18 cellular contexts compared by ENCODE assay signal in the genomic region with DNA sequence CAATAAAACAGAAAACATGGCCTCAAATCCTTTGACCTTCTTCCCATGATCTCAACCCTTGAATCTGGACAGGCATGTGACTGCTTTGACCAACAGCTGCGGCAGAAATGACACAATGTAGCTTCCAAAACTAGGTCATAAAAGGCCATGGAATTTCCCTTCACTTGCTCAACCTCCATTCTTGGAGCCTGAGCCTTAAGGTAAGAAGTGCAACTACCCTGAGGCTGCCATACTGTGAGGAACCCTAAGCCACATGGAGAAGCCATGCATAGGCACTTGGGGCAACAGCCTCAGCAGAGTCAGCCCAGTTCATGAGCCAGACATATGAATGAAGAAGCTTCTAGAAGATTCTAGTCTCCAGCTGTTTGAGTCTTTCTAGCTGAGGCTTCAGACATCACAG.
"Had no signal": no experiment of that assay in that cellular context is flagged by ENCODE, and none has a peak within 500 bp of the region (broad histone marks: within the 10 kb centered on the region; RNA-seq: fewer than 3 reads in every experiment).

No MANE protein-coding gene starts in this region.

- H3K36me3 Mint-ChIP-seq: type B pancreatic cell had no signal

- H3K4me3 Mint-ChIP-seq: activated naive CD8-positive, alpha-beta T cell treated with anti-CD3 and anti-CD28 coated beads, Interleukin-2, amount 50 U/mL, for 24 hours; stimulated activated naive B cell treated with anti-CD40 and anti-IgM and Interleukin-4, amounts not matched to agents 10 μg/mL and 1 μg/mL and 100 μg/mL, for 72 hours; type B pancreatic cell had no signal

- H3K27ac Mint-ChIP-seq: activated naive CD8-positive, alpha-beta T cell treated with anti-CD3 and anti-CD28 coated beads, Interleukin-2, amount 50 U/mL, for 24 hours; stimulated activated naive B cell treated with anti-CD40 and anti-IgM and Interleukin-4, amounts not matched to agents 10 μg/mL and 1 μg/mL and 100 μg/mL, for 72 hours; type B pancreatic cell had no signal

- DNase-seq: activated CD4-positive, alpha-beta T cell treated with anti-CD3 and anti-CD28 coated beads, Interleukin-2, amount 50 U/mL, for 4 hours; activated gamma-delta T cell; activated naive CD4-positive, alpha-beta T cell treated with anti-CD3 and anti-CD28 coated beads, Interleukin-2, amount 50 U/mL, for 16 hours; activated naive CD8-positive, alpha-beta T cell treated with anti-CD3 and anti-CD28 coated beads, Interleukin-2, amount 50 U/mL, for 24 hours; activated T-cell treated with anti-CD3 and anti-CD28 coated beads, Interleukin-2, amount 50 U/mL, for 48 hours; anterior cingulate cortex; body of pancreas; central memory CD4-positive, alpha-beta T cell; effector memory CD4-positive, alpha-beta T cell; gastrocnemius medialis; hippocampal formation; left ventricle myocardium inferior; nucleus accumbens; stimulated activated CD4-positive, alpha-beta T cell treated with anti-CD3 and anti-CD28 coated beads, Interleukin-15, amount 100 ng/mL, for 24 hours; stimulated activated naive B cell treated with anti-CD40 and anti-IgM and Interleukin-4, amounts not matched to agents 10 μg/mL and 1 μg/mL and 100 μg/mL, for 72 hours; WERI-Rb-1 had no signal

- H3K4me1 Mint-ChIP-seq: activated naive CD8-positive, alpha-beta T cell treated with anti-CD3 and anti-CD28 coated beads, Interleukin-2, amount 50 U/mL, for 24 hours; stimulated activated naive B cell treated with anti-CD40 and anti-IgM and Interleukin-4, amounts not matched to agents 10 μg/mL and 1 μg/mL and 100 μg/mL, for 72 hours had no signal

- ATAC-seq: activated naive CD8-positive, alpha-beta T cell treated with anti-CD3 and anti-CD28 coated beads, Interleukin-2, amount 50 U/mL, for 24 hours; body of pancreas; gastrocnemius medialis; sciatic nerve had no signal
